ENCODE assay signal across 11 cellular contexts in the genomic region with DNA sequence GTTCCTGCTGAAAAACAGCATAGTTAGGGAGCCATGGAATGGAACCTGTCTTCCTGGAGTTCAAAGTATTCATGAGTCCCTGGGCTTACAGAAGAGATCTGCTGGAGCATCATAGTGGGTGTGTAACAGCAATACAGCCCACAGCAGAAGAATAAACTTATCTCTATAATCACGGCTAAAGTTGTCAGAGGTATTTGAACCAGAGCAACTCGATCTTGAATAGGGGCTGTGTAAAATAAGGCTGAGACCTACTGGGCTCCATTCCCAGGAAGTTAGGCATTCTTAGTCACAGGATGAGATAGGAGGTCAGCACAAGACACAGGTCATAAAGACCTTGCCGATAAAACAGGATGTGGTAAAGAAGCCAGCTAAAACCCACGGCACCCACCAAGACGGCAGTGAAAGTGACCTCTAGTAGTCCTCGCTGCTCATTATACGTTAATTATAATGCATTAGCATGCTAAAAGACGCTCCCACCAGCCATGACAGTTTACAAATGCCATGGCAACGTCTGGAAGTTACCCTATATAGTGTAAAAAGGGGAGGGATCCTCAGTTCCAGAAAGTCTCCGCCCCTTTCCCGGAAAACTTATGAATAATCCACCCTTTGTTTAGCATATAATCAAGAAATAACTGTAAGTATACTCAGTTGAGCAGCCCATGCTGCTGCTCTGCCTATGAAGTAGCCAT.
DNase-seq lines count a peak whose midpoint lies in the region; ATAC-seq, FAIRE-seq and TF ChIP-seq lines count a peak whose summit lies in the region.
"Had no signal": no experiment of that assay in that cellular context is flagged by ENCODE, and none has a peak within 500 bp of the region (broad histone marks: within the 10 kb centered on the region; RNA-seq: fewer than 3 reads in every experiment).

No MANE protein-coding gene starts in this region.

- peak; percentile 85 for DNase-seq in NCI-H226
- peak in 1 of 4 experiments; percentile 76 for DNase-seq in K562 (ENCODE audit: extremely low read depth in 1 of 4, low spot score in 3 of 4)
- DNase-seq in mucosa of descending colon, result no peak
- DNase-seq in GM13977 (ENCODE audit: low spot score), result no peak
- DNase-seq: NCI-H2171, sigmoid colon, transverse colon had no signal

- H3K4me3 ChIP-seq in K562, result peak overlapping the region; percentile 8; the same call in 1 of the 2 replicates
- no peak overlapping the region for H3K4me3 ChIP-seq in mucosa of descending colon
- H3K4me3 ChIP-seq: sigmoid colon, transverse colon had no signal

- H4K20me1 ChIP-seq in K562 (replicated peaks; ENCODE audit: control insufficient read depth, insufficient read depth, low read length), result no peaks in the 10 kb centered on the region

- no peaks in the 10 kb centered on the region for H3K27me3 ChIP-seq in K562 (ENCODE audit: control insufficient read depth in 2 of 2, insufficient read depth in 2 of 2, low read length in 2 of 2)
- H3K27me3 ChIP-seq: sigmoid colon, transverse colon had no signal

- H3K9ac ChIP-seq in ES-I3 (ENCODE audit: low read depth, low read length), result peak overlapping the region; percentile 15; the same call in 1 of the 2 replicates
- peak overlapping the region in 1 of 2 experiments; percentile 26; a peak in 1 of 4 replicates for H3K9ac ChIP-seq in K562 (ENCODE audit: insufficient read depth in 1 of 2, low read depth in 2 of 2, low read length in 2 of 2)

- peak overlapping the region; percentile 58 for H3K4me2 ChIP-seq in K562 (ENCODE audit: insufficient read depth, low read length)

- POLR2A ChIA-PET in K562 (lab: Yijun Ruan, JAX), result interaction anchor here (0.7 to 0.8 kb wide), 2 partner anchors 17 to 445 kb away, joined by 3 read pairs; no protein-coding TSS in a partner anchor

- no peak for TF ChIP-seq POLR2A in K562 (conservative IDR thresholded peaks at IDR 0.05)

- FAIRE-seq in K562 (lab: Jason Lieb, UNC), result peak; percentile 76

- no peaks in the 10 kb centered on the region for H3K79me2 ChIP-seq in K562 (ENCODE audit: control insufficient read depth, insufficient read depth, low read length)

- intact Hi-C loops in K562 (cut with micrococcal nuclease) (no loop called here), mucosa of descending colon (cut with DNase I, micrococcal nuclease) (no loop called here)

- ATAC-seq in K562, result peak; percentile 93
- ATAC-seq in mucosa of descending colon, result peak; percentile 27
- no peak for ATAC-seq in GM21447 (IDR thresholded peaks at IDR 0.05; ENCODE audit: unreplicated experiment)
- ATAC-seq in HG03442 (IDR thresholded peaks at IDR 0.05; ENCODE audit: unreplicated experiment), result no peak
- ATAC-seq in HG03159 (IDR thresholded peaks at IDR 0.05; ENCODE audit: unreplicated experiment), result no peak

- in situ Hi-C loops in K562 (cut with MboI) (loop anchor here (5.0 kb wide), 1 partner anchor 622 kb away; no protein-coding TSS in a partner anchor), GM13977 (cut with MboI; ENCODE audit: low pct_unique_long_range_greater_than_20kb, low sequenced_read_pairs, unreplicated experiment) (loop anchor here (10.0 kb wide), 1 partner anchor 624 kb away; no protein-coding TSS in a partner anchor)

- WGBS in K562 (ENCODE audit: insufficient coverage, low coverage, missing lambda C conversion rate), result 0% methylated on average over 11 of the region's 11 CpGs

- peaks cover 14% of the 10 kb centered on the region; the same call in 1 of the 2 replicates for H3K4me1 ChIP-seq in ES-I3 (ENCODE audit: insufficient read depth, low read length)
- peaks cover 0 to 21% of the 10 kb centered on the region in 2 experiments; a peak in 4 of 5 replicates for H3K4me1 ChIP-seq in K562 (replicated peaks in 1 of 2; ENCODE audit: control insufficient read depth in 2 of 2, insufficient read depth in 2 of 2, low read length in 2 of 2)
- no peaks in the 10 kb centered on the region for H3K4me1 ChIP-seq in mucosa of descending colon (ENCODE audit: low read depth)
- H3K4me1 ChIP-seq: sigmoid colon had no signal

- no peaks in the 10 kb centered on the region for H3K36me3 ChIP-seq in ES-I3 (ENCODE audit: insufficient read depth, low read length)
- no peaks in the 10 kb centered on the region for H3K36me3 ChIP-seq in K562 (ENCODE audit: control insufficient read depth, insufficient read depth, low read length)
- no peaks in the 10 kb centered on the region for H3K36me3 ChIP-seq in mucosa of descending colon (ENCODE audit: low read depth)
- H3K36me3 ChIP-seq: sigmoid colon, transverse colon had no signal

- no peaks in the 10 kb centered on the region for H3K9me1 ChIP-seq in K562 (ENCODE audit: control insufficient read depth, insufficient read depth, low read length)

- TF ChIP-seq EP300 in K562 (IDR thresholded peaks at IDR 0.05; ENCODE audit: low read length), result peak; percentile 70

- CTCF ChIA-PET in K562 (lab: Yijun Ruan, JAX; ENCODE audit: low intra/inter-chr PET ratio), result no interaction called here

- H2AFZ ChIP-seq in K562 (ENCODE audit: low read depth, low read length), result peak overlapping the region; percentile 78

- no peak for TF ChIP-seq CTCF in K562 (IDR thresholded peaks at IDR 0.05 in 2 of 3, conservative IDR thresholded peaks at IDR 0.05 in 1 of 3; ENCODE audit: insufficient read depth in 2 of 3, low read depth in 1 of 3, low read length in 3 of 3)
- TF ChIP-seq CTCF in mucosa of descending colon (IDR thresholded peaks at IDR 0.05), result no peak
- no peak for TF ChIP-seq CTCF in GM13977 (IDR thresholded peaks at IDR 0.05; ENCODE audit: extremely low read depth, insufficient read depth, missing control alignments)

- H3K27ac ChIP-seq in K562 (ENCODE audit: extremely low read depth, low read depth, low read length), result peak overlapping the region; percentile 68
- H3K27ac ChIP-seq: sigmoid colon, transverse colon had no signal

- H3K9me3 ChIP-seq in ES-I3 (ENCODE audit: control insufficient read depth, insufficient read depth, low read length), result no peaks in the 10 kb centered on the region
- H3K9me3 ChIP-seq in K562 (replicated peaks; ENCODE audit: control insufficient read depth, insufficient read depth, low read depth, low read length), result no peaks in the 10 kb centered on the region
- no peaks in the 10 kb centered on the region for H3K9me3 ChIP-seq in mucosa of descending colon
- H3K9me3 ChIP-seq: sigmoid colon, transverse colon had no signal

- no peak; a peak in 1 of 4 replicates for TF ChIP-seq RAD21 in K562 (CRISPR knock-in tag; conservative IDR thresholded peaks at IDR 0.05 in 1 of 2, IDR thresholded peaks at IDR 0.05 in 1 of 2)

- BruUV-seq in K562 (replicated peaks; lab: Mats Ljungman, UMichigan), result no TSS peak

TF ChIP-seq in K562, 482 proteins besides CTCF, POLR2A, EP300 and RAD21 (continues in another document):
- TF ChIP-seq ZC3H4 (CRISPR knock-in tag; IDR thresholded peaks at IDR 0.05; ENCODE audit: borderline replicate concordance) (no peak), ZNF41 (CRISPR knock-in tag; conservative IDR thresholded peaks at IDR 0.05) (no peak), SMARCA4 (IDR thresholded peaks at IDR 0.05) (peak; percentile 70), TEAD1 (CRISPR knock-in tag; IDR thresholded peaks at IDR 0.05) (peak in 1 of 2 experiments; percentile 6; a peak in 1 of 4 replicates), JUNB (CRISPR knock-in tag; conservative IDR thresholded peaks at IDR 0.05) (no peak), YY1 (IDR thresholded peaks at IDR 0.05; ENCODE audit: borderline replicate concordance in 1 of 3, control insufficient read depth in 1 of 3, extremely low read depth in 1 of 3, insufficient read depth in 3 of 3, insufficient read length in 1 of 3, insufficient replicate concordance in 2 of 3, low read depth in 1 of 3, low read length in 2 of 3) (peak in 1 of 3 experiments; percentile 76), JUND (IDR thresholded peaks at IDR 0.05; ENCODE audit: borderline replicate concordance, low read depth, low read length) (no peak), JUND (tag; IDR thresholded peaks at IDR 0.05; ENCODE audit: borderline replicate concordance, low read depth, low read length) (peak; percentile 43; the same call in 1 of the 3 replicates), RFX5 (IDR thresholded peaks at IDR 0.05; ENCODE audit: low read depth, low read length) (no peak), CREBBP (IDR thresholded peaks at IDR 0.05; ENCODE audit: low read depth, low read length) (no peak), CSDE1 (IDR thresholded peaks at IDR 0.05) (0 out of 4 replicates have a peak, but pooled peaks of 1 of the 2 experiments have one; percentile 40), KAT2B (IDR thresholded peaks at IDR 0.05; ENCODE audit: low read depth, low read length) (no peak), CBX2 (IDR thresholded peaks at IDR 0.05; ENCODE audit: insufficient read depth, low read length, poor library complexity, severe bottlenecking) (no peak)
- TF ChIP-seq, protein P1, sequence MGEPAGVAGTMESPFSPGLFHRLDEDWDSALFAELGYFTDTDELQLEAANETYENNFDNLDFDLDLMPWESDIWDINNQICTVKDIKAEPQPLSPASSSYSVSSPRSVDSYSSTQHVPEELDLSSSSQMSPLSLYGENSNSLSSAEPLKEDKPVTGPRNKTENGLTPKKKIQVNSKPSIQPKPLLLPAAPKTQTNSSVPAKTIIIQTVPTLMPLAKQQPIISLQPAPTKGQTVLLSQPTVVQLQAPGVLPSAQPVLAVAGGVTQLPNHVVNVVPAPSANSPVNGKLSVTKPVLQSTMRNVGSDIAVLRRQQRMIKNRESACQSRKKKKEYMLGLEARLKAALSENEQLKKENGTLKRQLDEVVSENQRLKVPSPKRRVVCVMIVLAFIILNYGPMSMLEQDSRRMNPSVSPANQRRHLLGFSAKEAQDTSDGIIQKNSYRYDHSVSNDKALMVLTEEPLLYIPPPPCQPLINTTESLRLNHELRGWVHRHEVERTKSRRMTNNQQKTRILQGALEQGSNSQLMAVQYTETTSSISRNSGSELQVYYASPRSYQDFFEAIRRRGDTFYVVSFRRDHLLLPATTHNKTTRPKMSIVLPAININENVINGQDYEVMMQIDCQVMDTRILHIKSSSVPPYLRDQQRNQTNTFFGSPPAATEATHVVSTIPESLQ (CRISPR knock-in tag; IDR thresholded peaks at IDR 0.05), result no peak
- TF ChIP-seq, protein P2, sequence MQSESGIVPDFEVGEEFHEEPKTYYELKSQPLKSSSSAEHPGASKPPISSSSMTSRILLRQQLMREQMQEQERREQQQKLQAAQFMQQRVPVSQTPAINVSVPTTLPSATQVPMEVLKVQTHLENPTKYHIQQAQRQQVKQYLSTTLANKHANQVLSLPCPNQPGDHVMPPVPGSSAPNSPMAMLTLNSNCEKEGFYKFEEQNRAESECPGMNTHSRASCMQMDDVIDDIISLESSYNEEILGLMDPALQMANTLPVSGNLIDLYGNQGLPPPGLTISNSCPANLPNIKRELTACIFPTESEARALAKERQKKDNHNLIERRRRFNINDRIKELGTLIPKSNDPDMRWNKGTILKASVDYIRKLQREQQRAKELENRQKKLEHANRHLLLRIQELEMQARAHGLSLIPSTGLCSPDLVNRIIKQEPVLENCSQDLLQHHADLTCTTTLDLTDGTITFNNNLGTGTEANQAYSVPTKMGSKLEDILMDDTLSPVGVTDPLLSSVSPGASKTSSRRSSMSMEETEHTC (IDR thresholded peaks at IDR 0.05), result peak; percentile 88

Comparison
In these comparisons a context has a peak if more than half of its experiments do, and no peak if none do; other contexts are left out.
1. ATAC-seq: peak in K562 (single experiment) and mucosa of descending colon (single experiment); none in GM21447 (single experiment), HG03442 (single experiment) and HG03159 (single experiment).